ENCODE assay signal across 16 cellular contexts in the genomic region with DNA sequence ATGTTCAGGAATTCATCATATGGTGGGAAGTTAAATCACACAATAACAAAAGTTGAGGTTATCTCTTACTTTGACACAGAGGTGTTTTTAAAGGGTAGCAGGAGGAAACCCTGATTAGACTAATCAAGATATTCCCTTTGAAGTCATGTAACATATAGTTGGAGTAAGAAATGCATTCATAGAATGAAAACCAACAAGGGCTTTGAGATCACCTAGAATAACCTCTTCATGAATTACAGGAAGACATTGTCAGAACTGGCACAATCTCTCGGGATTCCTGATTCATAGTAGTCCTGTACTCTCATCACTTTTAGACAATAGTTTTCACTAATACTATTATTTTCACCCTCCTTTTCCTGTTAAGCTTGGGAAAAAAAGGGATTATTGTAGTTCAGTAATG.
A peak's percentile ranks its signal among the peaks of the same experiment; 100 is the strongest.
DNase-seq lines count a peak whose midpoint lies in the region; ATAC-seq, FAIRE-seq and TF ChIP-seq lines count a peak whose summit lies in the region.
"Had no signal": no experiment of that assay in that cellular context is flagged by ENCODE, and none has a peak within 500 bp of the region (broad histone marks: within the 10 kb centered on the region; RNA-seq: fewer than 3 reads in every experiment).

No MANE protein-coding gene starts in this region.

- no peak for TF ChIP-seq POLR2A in H1 (IDR thresholded peaks at IDR 0.05; ENCODE audit: control extremely low read depth in 1 of 2, low read depth in 2 of 2, low read length in 2 of 2)

- H3K23ac ChIP-seq in H1 (ENCODE audit: insufficient read length), result no peak overlapping the region

- peak; percentile 62 for FAIRE-seq in GM19239 (lab: Jason Lieb, UNC)
- no peak for FAIRE-seq in H1 (lab: Jason Lieb, UNC)
- FAIRE-seq: K562 had no signal

- no peak overlapping the region for H2BK5ac ChIP-seq in H1 (ENCODE audit: low read depth, low read length)

- no peak overlapping the region for H4K5ac ChIP-seq in H1 (ENCODE audit: insufficient read length, low read depth, low read length)

- no peak overlapping the region for H3K14ac ChIP-seq in H1 (ENCODE audit: insufficient read length)

- TF ChIP-seq EP300 in H1 (IDR thresholded peaks at IDR 0.05; ENCODE audit: borderline replicate concordance in 1 of 2, low read depth in 2 of 2, low read length in 2 of 2), result no peak

- no peaks in the 10 kb centered on the region for H4K20me1 ChIP-seq in H1 (replicated peaks in 1 of 2; ENCODE audit: control insufficient read depth in 1 of 2, insufficient read depth in 2 of 2, low read length in 2 of 2)

- POLR2A ChIA-PET in H1 (lab: Charles Lee; ENCODE audit: partially characterized antibody), result no interaction called here

- H2BK12ac ChIP-seq in H1 (ENCODE audit: low read depth, low read length), result no peak overlapping the region

- H2AFZ ChIP-seq in ACC112 (ENCODE audit: low read length, unreplicated experiment), result no peak overlapping the region
- H2AFZ ChIP-seq in H1 (ENCODE audit: low read length), result no peak overlapping the region

- H3K27me3 ChIP-seq in ACC112 (ENCODE audit: insufficient read depth, low read length), result no peaks in the 10 kb centered on the region
- no peaks in the 10 kb centered on the region for H3K27me3 ChIP-seq in H1 (replicated peaks in 1 of 4; ENCODE audit: control insufficient read depth in 3 of 4, extremely low read depth in 1 of 4, insufficient read depth in 3 of 4, low read length in 3 of 4)
- no peaks in the 10 kb centered on the region for H3K27me3 ChIP-seq in psoas muscle (ENCODE audit: insufficient read depth in 3 of 3, low read length in 2 of 3)

- TF ChIP-seq RAD21 in H1 (IDR thresholded peaks at IDR 0.05 in 1 of 2, conservative IDR thresholded peaks at IDR 0.05 in 1 of 2; ENCODE audit: low read depth in 2 of 2, low read length in 2 of 2), result no peak

- H2BK120ac ChIP-seq in H1 (replicated peaks; ENCODE audit: low read depth, low read length), result no peak overlapping the region

- no peak overlapping the region for H4K91ac ChIP-seq in H1 (replicated peaks; ENCODE audit: insufficient read length, low read length)

- H3K4me1 ChIP-seq in ACC112 (ENCODE audit: control insufficient read depth, insufficient read depth, low read length, unreplicated experiment) (peaks cover 31% of the 10 kb centered on the region), H1 (replicated peaks in 1 of 4; ENCODE audit: control insufficient read depth in 3 of 4, insufficient read depth in 4 of 4, low read length in 3 of 4) (peaks cover 0 to 2% (median under 1%) of the 10 kb centered on the region in 4 experiments; a peak in 1 of 7 replicates), psoas muscle (peaks cover 42% of the 10 kb centered on the region)

- H3K36me3 ChIP-seq in ACC112 (ENCODE audit: insufficient read depth, low read length) (no peaks in the 10 kb centered on the region; the same call in 1 of the 2 replicates), H1 (ENCODE audit: control insufficient read depth in 2 of 4, insufficient read depth in 4 of 4, low read length in 3 of 4) (peaks cover 0 to under 1% (median 0%) of the 10 kb centered on the region in 4 experiments; a peak in 1 of 8 replicates), psoas muscle (ENCODE audit: insufficient read depth in 1 of 2, low read depth in 1 of 2) (no peaks in the 10 kb centered on the region)

- H3K4me3 ChIP-seq in ACC112 (ENCODE audit: low read depth, low read length) (no peak overlapping the region), H1 (ENCODE audit: extremely low read depth in 1 of 4, insufficient read depth in 2 of 4, low read depth in 3 of 4, low read length in 4 of 4) (no peak overlapping the region), psoas muscle (no peak overlapping the region)
- H3K4me3 ChIP-seq: K562 had no signal

- intact Hi-C loops in psoas muscle (cut with DNase I), result no loop called here

- no peaks in the 10 kb centered on the region for H3K79me1 ChIP-seq in H1 (ENCODE audit: low read depth, low read length)

- H3K79me2 ChIP-seq in ACC112 (ENCODE audit: control insufficient read depth, insufficient read depth, low read length, unreplicated experiment), result peaks cover 7% of the 10 kb centered on the region
- no peaks in the 10 kb centered on the region for H3K79me2 ChIP-seq in H1 (ENCODE audit: control insufficient read depth in 1 of 2, insufficient read depth in 2 of 2, low read length in 2 of 2)

- H3K9ac ChIP-seq in H1 (replicated peaks in 1 of 4; ENCODE audit: extremely low read depth in 1 of 4, low read depth in 3 of 4, low read length in 3 of 4), result no peak overlapping the region

- DNase-seq in GM19239 (ENCODE audit: insufficient read length, low spot score) (no peak), H1 (ENCODE audit: low read depth in 1 of 2, low spot score in 2 of 2) (no peak), psoas muscle (no peak), NCI-H1436 (lab: John Stamatoyannopoulos, UW) (no peak)
- DNase-seq: Calu3; CD4-positive, alpha-beta memory T cell; DMS79 treated with DMSO at 0.1 percent for 48 hours; NCI-H2029; NCI-H2171 treated with DMSO at 0.1 percent for 48 hours; NCI-H446 treated with DMSO at 0.1 percent for 48 hours; NCI-H774; PC-3 had no signal

- ATAC-seq in psoas muscle (no peak), GM19324 (IDR thresholded peaks at IDR 0.05; ENCODE audit: low FRiP score, unreplicated experiment) (no peak), GM19023 (IDR thresholded peaks at IDR 0.05; ENCODE audit: unreplicated experiment) (no peak)
- ATAC-seq: K562, PC-3 had no signal

- WGBS in H1 (ENCODE audit: extremely low coverage in 1 of 2, insufficient coverage in 1 of 2, insufficient read length in 1 of 2, insufficient replicate concordance in 2 of 2, low coverage in 1 of 2, low lambda C conversion rate in 2 of 2, missing lambda C conversion rate in 1 of 2), 2 experiments, result 37% methylated on average over 1 of the region's 1 CpG; no CpG with 5 or more reads in 1 of the 2 experiments
- 19 to 36% (median 23%) methylated on average over 1 of the region's 1 CpG for WGBS in psoas muscle, 3 donors

- CTCF ChIA-PET in H1 (lab: Charles Lee; ENCODE audit: partially characterized antibody), result no interaction called here

- H3K9me3 ChIP-seq in H1 (ENCODE audit: insufficient read depth in 2 of 2, low read depth in 1 of 2, low read length in 1 of 2), result peaks cover 0 to under 1% of the 10 kb centered on the region in 2 experiments; a peak in 1 of 4 replicates
- H3K9me3 ChIP-seq in psoas muscle, result no peaks in the 10 kb centered on the region

- no peak for TF ChIP-seq CTCF in H1 (IDR thresholded peaks at IDR 0.05; ENCODE audit: control extremely low read depth in 1 of 3, insufficient read depth in 1 of 3, low read depth in 1 of 3, low read length in 3 of 3)
- TF ChIP-seq CTCF in psoas muscle (IDR thresholded peaks at IDR 0.05), result no peak

- peak overlapping the region; percentile 21 for H3K56ac ChIP-seq in H1 (replicated peaks; ENCODE audit: insufficient read length, low read depth, low read length)

- H3K4me2 ChIP-seq in H1 (ENCODE audit: insufficient read depth in 1 of 2, low read depth in 2 of 2, low read length in 2 of 2), result no peak overlapping the region

- H2AK5ac ChIP-seq in H1 (ENCODE audit: low read depth, low read length), result no peak overlapping the region

- no peak overlapping the region for H3K4ac ChIP-seq in H1 (replicated peaks; ENCODE audit: insufficient read length, low read depth, low read length)

- no peak overlapping the region for H2BK15ac ChIP-seq in H1 (ENCODE audit: low read length)

- H3K23me2 ChIP-seq in H1 (ENCODE audit: low read depth, low read length), result no peaks in the 10 kb centered on the region

- H3K18ac ChIP-seq in H1 (ENCODE audit: extremely low read depth, low read length), result no peak overlapping the region

- H2BK20ac ChIP-seq in H1 (ENCODE audit: low read length), result no peak overlapping the region

- H4K8ac ChIP-seq in H1 (ENCODE audit: extremely low read depth, insufficient read depth, low read length), result no peak overlapping the region

- H3K27ac ChIP-seq in ACC112 (ENCODE audit: low read depth, low read length) (peak overlapping the region; percentile 19; the same call in 1 of the 2 replicates), H1 (ENCODE audit: low read depth, low read length) (no peak overlapping the region), psoas muscle (peak overlapping the region; percentile 10)
